ENCODE assay signal across 9 cellular contexts in genomic region chr11:7892059-7892699, GRCh38. TPM values are rescaled to one million over a fixed set of nuclear protein-coding genes. Genes with fewer than 3 reads are reported as not detected.
A peak's percentile ranks its signal among the peaks of the same experiment; 100 is the strongest.
DNase-seq lines count a peak whose midpoint lies in the region; ATAC-seq, FAIRE-seq and TF ChIP-seq lines count a peak whose summit lies in the region.
"Had no signal": no experiment of that assay in that cellular context is flagged by ENCODE, and none has a peak within 500 bp of the region (broad histone marks: within the 10 kb centered on the region; RNA-seq: fewer than 3 reads in every experiment).

No MANE protein-coding gene starts in this region.

- no peak for FAIRE-seq in frontal cortex (lab: Jason Lieb, UNC)

- DNase-seq in CD1c-positive myeloid dendritic cell (ENCODE audit: extremely low spot score): peak; percentile 15
- DNase-seq in Karpas-422: peak; percentile 83
- peak; percentile 90 for DNase-seq in fibroblast of gingiva (ENCODE audit: low read depth)
- no peak for DNase-seq in NCI-H146 treated with DMSO at 0.1 percent for 48 hours (lab: John Stamatoyannopoulos, UW; ENCODE audit: unreplicated experiment)
- no peak for DNase-seq in ecto neural progenitor cell (ENCODE audit: low spot score)
- no peak for DNase-seq in HEK293T (ENCODE audit: extremely low spot score)
- no peak for DNase-seq in frontal cortex (ENCODE audit: low spot score in 2 of 2)

- POLR2A ChIA-PET in HEK293T (lab: Yijun Ruan, JAX): interaction anchor here (1.7 to 2.0 kb wide), 2 partner anchors 95 kb away, joined by 7 to 10 read pairs; partner anchors contain the start of gene EIF3F

- no peaks in the 10 kb centered on the region for H3K79me2 ChIP-seq in Karpas-422 (ENCODE audit: low read length)

- H4K20me1 ChIP-seq in Karpas-422 (ENCODE audit: insufficient read depth, low read depth, low read length): no peaks in the 10 kb centered on the region

- no peaks in the 10 kb centered on the region for H3K9me2 ChIP-seq in Karpas-422 (replicated peaks; ENCODE audit: insufficient read depth, low read length)

- peak; percentile 37 for ATAC-seq in GM21619 (IDR thresholded peaks at IDR 0.05; ENCODE audit: unreplicated experiment)

- H3K9me3 ChIP-seq in Karpas-422 (ENCODE audit: low read length): no peaks in the 10 kb centered on the region

- no peaks in the 10 kb centered on the region for H3K27me3 ChIP-seq in Karpas-422 (ENCODE audit: low read length)

- H3K27ac ChIP-seq in Karpas-422 (ENCODE audit: low read length): peak overlapping the region; percentile 54

- peak overlapping the region; percentile 36 for H3K9ac ChIP-seq in Karpas-422 (ENCODE audit: low read length)

- CTCF ChIA-PET in HEK293T (lab: Yijun Ruan, JAX): interaction anchor here (0.5 to 2.9 kb wide), 2 partner anchors 94 to 198 kb away, joined by 3 to 22 read pairs; partner anchors contain the start of gene EIF3F

- no peaks in the 10 kb centered on the region for H3K36me3 ChIP-seq in Karpas-422 (ENCODE audit: insufficient read depth, low read length)

- peak overlapping the region; percentile 56 for H3K4me2 ChIP-seq in Karpas-422 (ENCODE audit: low read depth, low read length, poor library complexity, severe bottlenecking)

- H3K4me3 ChIP-seq in Karpas-422 (ENCODE audit: low read length): 0 out of 2 replicates have a peak overlapping the region, but pooled peaks have one; percentile 13

- peak overlapping the region; percentile 99 for H2AFZ ChIP-seq in Karpas-422 (ENCODE audit: low read length)

- H3K4me1 ChIP-seq in Karpas-422 (ENCODE audit: low read length): peaks cover 38% of the 10 kb centered on the region

TF ChIP-seq in HEK293T, 16 proteins besides CTCF, POLR2A, EP300 and RAD21:
- no peak for TF ChIP-seq CTBP1 (IDR thresholded peaks at IDR 0.05; ENCODE audit: borderline replicate concordance)
- no peak for TF ChIP-seq ZNF384 (IDR thresholded peaks at IDR 0.05)
- no peak for TF ChIP-seq SUZ12 (IDR thresholded peaks at IDR 0.05)
- no peak for TF ChIP-seq NFRKB (IDR thresholded peaks at IDR 0.05)
- TF ChIP-seq BHLHE40 (IDR thresholded peaks at IDR 0.05; ENCODE audit: borderline replicate concordance): no peak
- no peak for TF ChIP-seq TARDBP (IDR thresholded peaks at IDR 0.05)
- no peak for TF ChIP-seq FOXK2 (IDR thresholded peaks at IDR 0.05)
- TF ChIP-seq FOXM1 (IDR thresholded peaks at IDR 0.05; ENCODE audit: borderline replicate concordance): no peak
- no peak for TF ChIP-seq PKNOX1 (IDR thresholded peaks at IDR 0.05)
TF ChIP-seq in HEK293T: peak in this region for 0.

RNA-seq across cellular contexts. Expression of gene OR10A6, which starts 38.9 kb away (rescaled TPM):
- total RNA-seq in Karpas-422 (2014; rRNA removed; shearing (Covaris generic); ENCODE audit: low replicate concordance): not detected in 2 replicates
- not detected for total RNA-seq in frontal cortex
- total RNA-seq: T-helper 2 cell treated with Interferon-gamma antibody and Interleukin-4, amounts not matched to agents 100 ng/mL and 5 ng/mL, for 36 hours had no signal

RNA-seq across cellular contexts. Expression of gene OR10A3, which starts 49.3 kb away (rescaled TPM):
- total RNA-seq in Karpas-422 (2014; rRNA removed; shearing (Covaris generic); ENCODE audit: low replicate concordance): not detected in 2 replicates
- not detected for total RNA-seq in frontal cortex
- total RNA-seq: T-helper 2 cell treated with Interferon-gamma antibody and Interleukin-4, amounts not matched to agents 100 ng/mL and 5 ng/mL, for 36 hours had no signal

Comparison
In these comparisons a context has a peak if more than half of its experiments do, and no peak if none do; other contexts are left out.
1. DNase-seq: peak in CD1c-positive myeloid dendritic cell (single experiment), Karpas-422 (single experiment) and fibroblast of gingiva (single experiment); none in NCI-H146 treated with DMSO at 0.1 percent for 48 hours (single experiment), ecto neural progenitor cell (single experiment), HEK293T (single experiment) and frontal cortex (0 of 2).